Comparison of ENCODE assay signal across 17 cellular contexts in genomic region chr7:26372738-26373137, GRCh38.
"Had no signal": no experiment of that assay in that cellular context is flagged by ENCODE, and none has a peak within 500 bp of the region (broad histone marks: within the 10 kb centered on the region; RNA-seq: fewer than 3 reads in every experiment).

No MANE protein-coding gene starts in this region.

- H3K27ac Mint-ChIP-seq: activated B cell treated with CpG ODN at 0.5 μM for 24 hours; activated CD4-positive, alpha-beta T cell treated with anti-CD3 and anti-CD28 coated beads, Interleukin-2, amount 10 ng/mL, durations not matched to agents 7 days and 5 days; activated naive CD4-positive, alpha-beta T cell treated with anti-CD3 and anti-CD28 coated beads, Interleukin-2, amount 10 ng/mL, durations not matched to agents 7 days and 5 days; activated T-helper 17 cell treated with anti-CD3 and anti-CD28 coated beads, Interleukin-2, amount 50 U/mL, for 72 hours; naive thymus-derived CD4-positive, alpha-beta T cell; stimulated activated memory B cell treated with anti-CD40 and anti-IgM and Interleukin-4, amounts not matched to agents 10 μg/mL and 1 μg/mL and 100 μg/mL, for 72 hours; T-helper 1 cell treated with Interleukin-12 subunit alpha and Interleukin-12 subunit beta and Interleukin-4 antibody, amounts not matched to agents 30 μg/mL and 1 μg/mL, for 36 hours had no signal

- H3K4me1 Mint-ChIP-seq: activated T-helper 17 cell treated with anti-CD3 and anti-CD28 coated beads, Interleukin-2, amount 50 U/mL, for 72 hours had no signal

- H3K27ac ChIP-seq: coronary artery, gastrocnemius medialis, prostate gland had no signal

- DNase-seq: activated B cell treated with CpG ODN at 0.5 μM for 24 hours; activated CD4-positive, alpha-beta T cell treated with anti-CD3 and anti-CD28 coated beads, Interleukin-2, amount 10 ng/mL, durations not matched to agents 7 days and 5 days; activated naive CD4-positive, alpha-beta T cell treated with anti-CD3 and anti-CD28 coated beads, Interleukin-2, amount 10 ng/mL, durations not matched to agents 7 days and 5 days; activated T-cell treated with anti-CD3 and anti-CD28 coated beads for 4 hours; effector CD4-positive, alpha-beta T cell; gastrocnemius medialis; kidney glomerular epithelial cell; naive thymus-derived CD4-positive, alpha-beta T cell; spleen; stimulated activated CD4-positive, alpha-beta T cell treated with anti-CD3 and anti-CD28 coated beads, Interleukin-1b, Interleukin-23, amount 100 ng/mL, for 48 hours; trophoblast cell had no signal

- H3K4me3 Mint-ChIP-seq: activated B cell treated with CpG ODN at 0.5 μM for 24 hours; activated CD4-positive, alpha-beta T cell treated with anti-CD3 and anti-CD28 coated beads, Interleukin-2, amount 10 ng/mL, durations not matched to agents 7 days and 5 days; activated naive CD4-positive, alpha-beta T cell treated with anti-CD3 and anti-CD28 coated beads, Interleukin-2, amount 10 ng/mL, durations not matched to agents 7 days and 5 days; activated T-helper 17 cell treated with anti-CD3 and anti-CD28 coated beads, Interleukin-2, amount 50 U/mL, for 72 hours; naive thymus-derived CD4-positive, alpha-beta T cell; stimulated activated memory B cell treated with anti-CD40 and anti-IgM and Interleukin-4, amounts not matched to agents 10 μg/mL and 1 μg/mL and 100 μg/mL, for 72 hours; T-helper 1 cell treated with Interleukin-12 subunit alpha and Interleukin-12 subunit beta and Interleukin-4 antibody, amounts not matched to agents 30 μg/mL and 1 μg/mL, for 36 hours had no signal

- H3K9me3 Mint-ChIP-seq: activated B cell treated with CpG ODN at 0.5 μM for 24 hours; activated CD4-positive, alpha-beta T cell treated with anti-CD3 and anti-CD28 coated beads, Interleukin-2, amount 10 ng/mL, durations not matched to agents 7 days and 5 days; activated naive CD4-positive, alpha-beta T cell treated with anti-CD3 and anti-CD28 coated beads, Interleukin-2, amount 10 ng/mL, durations not matched to agents 7 days and 5 days; activated T-helper 17 cell treated with anti-CD3 and anti-CD28 coated beads, Interleukin-2, amount 50 U/mL, for 72 hours; naive thymus-derived CD4-positive, alpha-beta T cell; stimulated activated memory B cell treated with anti-CD40 and anti-IgM and Interleukin-4, amounts not matched to agents 10 μg/mL and 1 μg/mL and 100 μg/mL, for 72 hours; T-helper 1 cell treated with Interleukin-12 subunit alpha and Interleukin-12 subunit beta and Interleukin-4 antibody, amounts not matched to agents 30 μg/mL and 1 μg/mL, for 36 hours had no signal

- H3K9me3 ChIP-seq: gastrocnemius medialis, prostate gland, spleen had no signal

- H3K27me3 Mint-ChIP-seq: stimulated activated memory B cell treated with anti-CD40 and anti-IgM and Interleukin-4, amounts not matched to agents 10 μg/mL and 1 μg/mL and 100 μg/mL, for 72 hours had no signal

- ATAC-seq: activated T-helper 17 cell treated with anti-CD3 and anti-CD28 coated beads, Interleukin-2, amount 50 U/mL, for 72 hours; gastrocnemius medialis; naive thymus-derived CD4-positive, alpha-beta T cell; sciatic nerve; stimulated activated memory B cell treated with anti-CD40 and anti-IgM and Interleukin-4, amounts not matched to agents 10 μg/mL and 1 μg/mL and 100 μg/mL, for 72 hours had no signal
